37 cellular contexts compared by ENCODE assay signal in the genomic region with DNA sequence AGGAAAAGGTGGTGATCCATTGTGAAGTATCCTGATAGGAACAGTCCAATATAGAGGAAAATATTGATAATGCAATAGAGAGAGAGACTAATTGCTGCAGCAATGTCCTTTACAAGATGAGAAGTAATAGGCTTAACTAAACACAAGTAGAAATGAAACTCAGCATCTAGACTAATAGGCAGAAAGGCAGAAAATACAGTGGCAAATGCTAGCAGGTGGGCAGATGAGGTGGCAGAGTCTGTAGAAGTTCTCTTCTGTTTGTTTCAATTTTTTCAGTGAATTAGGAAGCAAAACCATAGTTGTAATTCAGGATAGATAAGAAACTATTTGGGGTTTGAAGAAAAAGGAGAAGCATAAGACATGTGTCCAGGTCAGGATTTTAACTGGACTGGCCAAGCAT.
"Had no signal": no experiment of that assay in that cellular context is flagged by ENCODE, and none has a peak within 500 bp of the region (broad histone marks: within the 10 kb centered on the region; RNA-seq: fewer than 3 reads in every experiment).

No MANE protein-coding gene starts in this region.

- H3K27me3 Mint-ChIP-seq: activated naive CD4-positive, alpha-beta T cell treated with anti-CD3 and anti-CD28 coated beads, Interleukin-2, amount 10 ng/mL, durations not matched to agents 7 days and 5 days; activated naive CD4-positive, alpha-beta T cell treated with anti-CD3 and anti-CD28 coated beads, Interleukin-2, amount 50 U/mL, for 24 hours; activated naive CD8-positive, alpha-beta T cell; activated naive CD8-positive, alpha-beta T cell treated with anti-CD3 and anti-CD28 coated beads for 36 hours; activated naive CD8-positive, alpha-beta T cell treated with anti-CD3 and anti-CD28 coated beads, Interleukin-2, amount 10 ng/mL, durations not matched to agents 7 days and 5 days; activated naive CD8-positive, alpha-beta T cell treated with anti-CD3 and anti-CD28 coated beads, Interleukin-2, amount 50 U/mL, for 24 hours; activated T-cell treated with anti-CD3 and anti-CD28 coated beads, Interleukin-2, amount 50 U/mL, for 24 hours; activated T-helper 17 cell treated with anti-CD3 and anti-CD28 coated beads, Interleukin-2, amount 50 U/mL, for 72 hours; central memory CD8-positive, alpha-beta T cell had no signal

- H3K4me3 Mint-ChIP-seq: activated naive CD4-positive, alpha-beta T cell treated with anti-CD3 and anti-CD28 coated beads for 36 hours; activated naive CD4-positive, alpha-beta T cell treated with anti-CD3 and anti-CD28 coated beads, Interleukin-2, amount 10 ng/mL, durations not matched to agents 7 days and 5 days; activated naive CD4-positive, alpha-beta T cell treated with anti-CD3 and anti-CD28 coated beads, Interleukin-2, amount 50 U/mL, for 24 hours; activated naive CD8-positive, alpha-beta T cell; activated naive CD8-positive, alpha-beta T cell treated with anti-CD3 and anti-CD28 coated beads for 36 hours; activated naive CD8-positive, alpha-beta T cell treated with anti-CD3 and anti-CD28 coated beads, Interleukin-2, amount 10 ng/mL, durations not matched to agents 7 days and 5 days; activated naive CD8-positive, alpha-beta T cell treated with anti-CD3 and anti-CD28 coated beads, Interleukin-2, amount 50 U/mL, for 24 hours; activated T-cell treated with anti-CD3 and anti-CD28 coated beads, Interleukin-2, amount 50 U/mL, for 24 hours; activated T-cell treated with anti-CD3 and anti-CD28 coated beads, Interleukin-2, amount 50 U/mL, for 4 hours; activated T-cell treated with anti-CD3 and anti-CD28 coated beads, Interleukin-2, amount 50 U/mL, for 72 hours; activated T-helper 1 cell treated with anti-CD3 and anti-CD28 coated beads, Interleukin-12 subunit alpha, Interleukin-12 subunit beta, Interleukin-2, Interleukin-4 antibody, amounts not matched to agents 30 ng/mL and 10 ng/mL and 1 ng/mL, durations not matched to agents 14 hours and 24 hours and 36 hours; activated T-helper 17 cell treated with anti-CD3 and anti-CD28 coated beads, Interleukin-2, amount 50 U/mL, for 72 hours; brain; central memory CD8-positive, alpha-beta T cell had no signal

- ATAC-seq: activated naive CD4-positive, alpha-beta T cell treated with anti-CD3 and anti-CD28 coated beads, Interleukin-2, amount 50 U/mL, for 72 hours; activated naive CD8-positive, alpha-beta T cell treated with anti-CD3 and anti-CD28 coated beads, Interleukin-2, amount 50 U/mL, for 24 hours; activated T-cell treated with anti-CD3 and anti-CD28 coated beads, Interleukin-2, amount 50 U/mL, for 4 hours; activated T-cell treated with anti-CD3 and anti-CD28 coated beads, Interleukin-2, amount 50 U/mL, for 72 hours; activated T-helper 17 cell treated with anti-CD3 and anti-CD28 coated beads, Interleukin-2, amount 50 U/mL, for 72 hours; body of pancreas had no signal

- H3K36me3 ChIP-seq: adrenal gland, ascending aorta, brain microvascular endothelial cell, breast epithelium, cardiac muscle cell had no signal

- H3K27me3 ChIP-seq: adrenal gland, ascending aorta, body of pancreas, brain microvascular endothelial cell, breast epithelium, cardiac muscle cell had no signal

- DNase-seq: activated effector memory CD4-positive, alpha-beta T cell treated with anti-CD3 and anti-CD28 coated beads, Interleukin-2, amount 50 U/mL, for 16 hours; activated effector memory CD4-positive, alpha-beta T cell treated with Interleukin-2 at 50 U/mL for 16 hours; activated gamma-delta T cell; activated gamma-delta T cell treated with Interleukin-2 at 50 U/mL for 16 hours; activated naive CD4-positive, alpha-beta T cell; activated naive CD4-positive, alpha-beta T cell treated with anti-CD3 and anti-CD28 coated beads for 36 hours; activated naive CD4-positive, alpha-beta T cell treated with anti-CD3 and anti-CD28 coated beads, Interleukin-2, amount 10 ng/mL, durations not matched to agents 7 days and 5 days; activated naive CD4-positive, alpha-beta T cell treated with anti-CD3 and anti-CD28 coated beads, Interleukin-2, amount 50 U/mL, for 16 hours; activated naive CD4-positive, alpha-beta T cell treated with Interleukin-2 at 50 U/mL for 16 hours; activated naive CD8-positive, alpha-beta T cell treated with anti-CD3 and anti-CD28 coated beads for 36 hours; activated naive CD8-positive, alpha-beta T cell treated with anti-CD3 and anti-CD28 coated beads, Interleukin-2, amount 10 ng/mL, durations not matched to agents 7 days and 5 days; activated naive CD8-positive, alpha-beta T cell treated with anti-CD3 and anti-CD28 coated beads, Interleukin-2, amount 50 U/mL, for 24 hours; activated T-cell treated with anti-CD3 and anti-CD28 coated beads, Interleukin-2, amount 50 U/mL, for 24 hours; activated T-cell treated with anti-CD3 and anti-CD28 coated beads, Interleukin-2, amount 50 U/mL, for 4 hours; activated T-cell treated with anti-CD3 and anti-CD28 coated beads, Interleukin-2, amount 50 U/mL, for 48 hours; activated T-cell treated with anti-CD3 and anti-CD28 coated beads, Interleukin-2, amount 50 U/mL, for 72 hours; adrenal gland; amniotic stem cell; amygdala; anterior cingulate cortex; aorta; body of pancreas; brain microvascular endothelial cell; caudate nucleus; central memory CD4-positive, alpha-beta T cell; cerebellar nuclear complex had no signal

- H3K4me1 Mint-ChIP-seq: activated naive CD4-positive, alpha-beta T cell treated with anti-CD3 and anti-CD28 coated beads, Interleukin-2, amount 10 ng/mL, durations not matched to agents 7 days and 5 days; activated naive CD4-positive, alpha-beta T cell treated with anti-CD3 and anti-CD28 coated beads, Interleukin-2, amount 50 U/mL, for 24 hours; activated naive CD8-positive, alpha-beta T cell treated with anti-CD3 and anti-CD28 coated beads for 36 hours; activated naive CD8-positive, alpha-beta T cell treated with anti-CD3 and anti-CD28 coated beads, Interleukin-2, amount 10 ng/mL, durations not matched to agents 7 days and 5 days; activated naive CD8-positive, alpha-beta T cell treated with anti-CD3 and anti-CD28 coated beads, Interleukin-2, amount 50 U/mL, for 24 hours; activated T-helper 17 cell treated with anti-CD3 and anti-CD28 coated beads, Interleukin-2, amount 50 U/mL, for 72 hours; brain; central memory CD8-positive, alpha-beta T cell had no signal

- H3K9me3 ChIP-seq: adrenal gland, ascending aorta, body of pancreas had no signal

- H3K4me1 ChIP-seq: adrenal gland, ascending aorta, body of pancreas, breast epithelium had no signal

- H3K36me3 Mint-ChIP-seq: activated naive CD4-positive, alpha-beta T cell treated with anti-CD3 and anti-CD28 coated beads, Interleukin-2, amount 10 ng/mL, durations not matched to agents 7 days and 5 days; activated naive CD4-positive, alpha-beta T cell treated with anti-CD3 and anti-CD28 coated beads, Interleukin-2, amount 50 U/mL, for 24 hours; activated naive CD8-positive, alpha-beta T cell; activated naive CD8-positive, alpha-beta T cell treated with anti-CD3 and anti-CD28 coated beads for 36 hours; activated naive CD8-positive, alpha-beta T cell treated with anti-CD3 and anti-CD28 coated beads, Interleukin-2, amount 10 ng/mL, durations not matched to agents 7 days and 5 days; brain had no signal

- H3K27ac Mint-ChIP-seq: activated naive CD4-positive, alpha-beta T cell treated with anti-CD3 and anti-CD28 coated beads for 36 hours; activated naive CD4-positive, alpha-beta T cell treated with anti-CD3 and anti-CD28 coated beads, Interleukin-2, amount 10 ng/mL, durations not matched to agents 7 days and 5 days; activated naive CD4-positive, alpha-beta T cell treated with anti-CD3 and anti-CD28 coated beads, Interleukin-2, amount 50 U/mL, for 24 hours; activated naive CD4-positive, alpha-beta T cell treated with anti-CD3 and anti-CD28 coated beads, Interleukin-2, amount 50 U/mL, for 72 hours; activated naive CD8-positive, alpha-beta T cell; activated naive CD8-positive, alpha-beta T cell treated with anti-CD3 and anti-CD28 coated beads for 36 hours; activated naive CD8-positive, alpha-beta T cell treated with anti-CD3 and anti-CD28 coated beads, Interleukin-2, amount 10 ng/mL, durations not matched to agents 7 days and 5 days; activated naive CD8-positive, alpha-beta T cell treated with anti-CD3 and anti-CD28 coated beads, Interleukin-2, amount 50 U/mL, for 24 hours; activated T-cell treated with anti-CD3 and anti-CD28 coated beads, Interleukin-2, amount 50 U/mL, for 24 hours; activated T-cell treated with anti-CD3 and anti-CD28 coated beads, Interleukin-2, amount 50 U/mL, for 72 hours; activated T-helper 1 cell treated with anti-CD3 and anti-CD28 coated beads, Interleukin-12 subunit alpha, Interleukin-12 subunit beta, Interleukin-2, Interleukin-4 antibody, amounts not matched to agents 30 ng/mL and 10 ng/mL and 1 ng/mL, durations not matched to agents 14 hours and 24 hours and 36 hours; activated T-helper 17 cell treated with anti-CD3 and anti-CD28 coated beads, Interleukin-2, amount 50 U/mL, for 72 hours; activated T-helper 2 cell treated with anti-CD3 and anti-CD28 coated beads, Interferon-gamma antibody, Interleukin-2, Interleukin-4, amounts not matched to agents 10 μg/mL and 5 μg/mL and 100 μg/mL, durations not matched to agents 14 hours and 24 hours and 36 hours; brain had no signal

- H3K27ac ChIP-seq: adrenal gland, ascending aorta, body of pancreas, brain microvascular endothelial cell, breast epithelium, cardiac muscle cell had no signal

- H3K4me3 ChIP-seq: adrenal gland, ascending aorta, body of pancreas, breast epithelium, cardiac muscle cell had no signal
